Comparison of ENCODE assay signal across 9 cellular contexts in genomic region chr3:30680789-30681188, GRCh38.
A peak's percentile ranks its signal among the peaks of the same experiment; 100 is the strongest.
DNase-seq lines count a peak whose midpoint lies in the region; ATAC-seq, FAIRE-seq and TF ChIP-seq lines count a peak whose summit lies in the region.
"Had no signal": no experiment of that assay in that cellular context is flagged by ENCODE, and none has a peak within 500 bp of the region (broad histone marks: within the 10 kb centered on the region; RNA-seq: fewer than 3 reads in every experiment).

No MANE protein-coding gene starts in this region.

- H3K27me3 ChIP-seq in parathyroid adenoma (ENCODE audit: control insufficient read depth, insufficient read depth, low read length) (no peaks in the 10 kb centered on the region), pancreas (no peaks in the 10 kb centered on the region), BE2C (no peaks in the 10 kb centered on the region)

- H3K27ac ChIP-seq in parathyroid adenoma, result peak overlapping the region; percentile 25
- H3K27ac ChIP-seq in pancreas, result no peak overlapping the region

- no peak for TF ChIP-seq CTCF in CD14-positive monocyte (IDR thresholded peaks at IDR 0.05)
- TF ChIP-seq CTCF in fibroblast of villous mesenchyme (IDR thresholded peaks at IDR 0.05; ENCODE audit: insufficient read depth, low read depth, low read length), result no peak
- no peak for TF ChIP-seq CTCF in parathyroid adenoma (IDR thresholded peaks at IDR 0.05)
- no peak for TF ChIP-seq CTCF in pancreas (IDR thresholded peaks at IDR 0.05)
- TF ChIP-seq CTCF in BE2C (IDR thresholded peaks at IDR 0.05; ENCODE audit: low read depth, low read length), result no peak

- H2AFZ ChIP-seq in parathyroid adenoma, result no peak overlapping the region

- H3K27ac Mint-ChIP-seq in CD14-positive monocyte, result peak overlapping the region; percentile 18 to 63 (median 35)
- H3K27ac Mint-ChIP-seq in T-helper 17 cell, result peak overlapping the region; percentile 72

- H3K79me2 ChIP-seq in parathyroid adenoma, result no peaks in the 10 kb centered on the region

- intact Hi-C loops in CD14-positive monocyte (cut with micrococcal nuclease), result no loop called here
- intact Hi-C loops in pancreas (cut with DNase I), result no loop called here

- FAIRE-seq in pancreas (lab: Jason Lieb, UNC), result no peak

- H3K36me3 ChIP-seq in parathyroid adenoma (ENCODE audit: control insufficient read depth, insufficient read depth, low read length) (no peaks in the 10 kb centered on the region), pancreas (peaks cover 0 to 18% (median 0%) of the 10 kb centered on the region in 3 donors), BE2C (no peaks in the 10 kb centered on the region)

- peaks cover 0 to 1% (median 0%) of the 10 kb centered on the region in 3 donors for H3K27me3 Mint-ChIP-seq in CD14-positive monocyte (ENCODE audit: low read depth in 3 of 3)
- no peaks in the 10 kb centered on the region for H3K27me3 Mint-ChIP-seq in T-helper 17 cell

- peaks cover 0 to 2% (median 0%) of the 10 kb centered on the region in 7 donors for H3K9me3 Mint-ChIP-seq in CD14-positive monocyte

- no peaks in the 10 kb centered on the region for H3K9me3 ChIP-seq in T-helper 17 cell (ENCODE audit: control insufficient read depth, low read length, poor library complexity, severe bottlenecking)
- no peaks in the 10 kb centered on the region for H3K9me3 ChIP-seq in parathyroid adenoma (ENCODE audit: control insufficient read depth, low read length)
- no peaks in the 10 kb centered on the region for H3K9me3 ChIP-seq in pancreas
- H3K9me3 ChIP-seq in BE2C, result no peaks in the 10 kb centered on the region

- DNase-seq in CD14-positive monocyte (ENCODE audit: low spot score), result no peak
- no peak for DNase-seq in T-helper 17 cell
- DNase-seq in fibroblast of villous mesenchyme (ENCODE audit: low read depth), result peak; percentile 42
- no peak for DNase-seq in pancreas
- DNase-seq in BE2C, result no peak
- DNase-seq in AML-193 (lab: John Stamatoyannopoulos, UW), result no peak

- H3K4me2 ChIP-seq in parathyroid adenoma (ENCODE audit: low read length), result no peak overlapping the region

- H3K4me1 Mint-ChIP-seq in CD14-positive monocyte (peaks cover 31% of the 10 kb centered on the region), T-helper 17 cell (peaks cover 67% of the 10 kb centered on the region)

- H3K9ac ChIP-seq in parathyroid adenoma, result no peak overlapping the region

- no peak overlapping the region for H3K4me3 ChIP-seq in fibroblast of villous mesenchyme (ENCODE audit: low read depth, low read length)
- no peak overlapping the region for H3K4me3 ChIP-seq in parathyroid adenoma (ENCODE audit: low read depth, low read length)
- no peak overlapping the region for H3K4me3 ChIP-seq in pancreas
- no peak overlapping the region for H3K4me3 ChIP-seq in BE2C (ENCODE audit: low read depth, low read length)
- H3K4me3 ChIP-seq: lung had no signal

- no peak overlapping the region for H3K4me3 Mint-ChIP-seq in CD14-positive monocyte
- peak overlapping the region; percentile 28 for H3K4me3 Mint-ChIP-seq in T-helper 17 cell

- 86 to 87% methylated on average over 6 of the region's 6 CpGs for WGBS in pancreas, 2 donors

- peaks cover 2% of the 10 kb centered on the region for H3K4me1 ChIP-seq in parathyroid adenoma
- H3K4me1 ChIP-seq in pancreas, result peaks cover 0 to 4% (median 0%) of the 10 kb centered on the region in 3 donors
- H3K4me1 ChIP-seq in BE2C, result no peaks in the 10 kb centered on the region

- no peak for ATAC-seq in T-helper 17 cell
- no peak for ATAC-seq in pancreas
- no peak for ATAC-seq in GM21529 (IDR thresholded peaks at IDR 0.05; ENCODE audit: unreplicated experiment)

- peaks cover 88 to 93% of the 10 kb centered on the region in 2 donors for H3K36me3 Mint-ChIP-seq in CD14-positive monocyte
- H3K36me3 Mint-ChIP-seq in T-helper 17 cell (ENCODE audit: low read depth), result peaks cover 19% of the 10 kb centered on the region
